15 cellular contexts compared by ENCODE assay signal in the genomic region with DNA sequence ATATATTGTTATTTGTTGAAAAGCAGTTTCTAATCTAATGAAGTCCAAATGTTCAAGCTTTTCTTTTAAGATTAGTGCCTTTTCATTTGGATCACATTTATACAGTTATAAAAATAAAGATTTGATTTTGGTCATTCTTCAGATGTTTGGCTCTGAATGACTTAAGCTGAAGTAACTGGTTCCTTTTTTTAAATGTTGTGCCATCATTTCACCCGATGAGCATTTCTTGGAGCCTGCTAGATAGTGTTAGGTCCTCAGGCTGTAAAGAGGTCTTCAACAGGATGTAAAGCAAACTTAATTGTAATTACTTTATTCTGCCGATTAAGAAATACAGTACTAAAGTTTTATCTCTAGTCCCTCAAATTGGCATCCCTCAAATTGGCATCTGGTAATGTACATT.
A peak's percentile ranks its signal among the peaks of the same experiment; 100 is the strongest.
DNase-seq lines count a peak whose midpoint lies in the region; ATAC-seq lines count a peak whose summit lies in the region.
"Had no signal": no experiment of that assay in that cellular context is flagged by ENCODE, and none has a peak within 500 bp of the region (broad histone marks: within the 10 kb centered on the region; RNA-seq: fewer than 3 reads in every experiment).

No MANE protein-coding gene starts in this region.

- H3K4me1 Mint-ChIP-seq in dendritic cell treated with granulocyte-macrophage colony-stimulating factor and Interleukin-4, amounts not matched to agents 40 ng/mL and 50 ng/mL, for 4 days (ENCODE audit: low read depth) = peaks cover 16% of the 10 kb centered on the region

- H3K4me3 Mint-ChIP-seq in dendritic cell treated with granulocyte-macrophage colony-stimulating factor and Interleukin-4, amounts not matched to agents 40 ng/mL and 50 ng/mL, for 4 days = no peak overlapping the region
- H3K4me3 Mint-ChIP-seq: CD8-positive, alpha-beta T cell had no signal

- no peaks in the 10 kb centered on the region for H3K36me3 Mint-ChIP-seq in dendritic cell treated with granulocyte-macrophage colony-stimulating factor and Interleukin-4, amounts not matched to agents 40 ng/mL and 50 ng/mL, for 4 days (ENCODE audit: low read depth)
- H3K36me3 Mint-ChIP-seq: CD8-positive, alpha-beta T cell had no signal

- peak; percentile 4 to 54 for DNase-seq in NOMO-1 (lab: John Stamatoyannopoulos, UW; ENCODE audit: unreplicated experiment in 2 of 2)
- no peak for DNase-seq in NOMO-1 treated with dmso at 0.1 percent for 144 hours (lab: John Stamatoyannopoulos, UW; ENCODE audit: unreplicated experiment)
- DNase-seq in MV-4-11 (lab: John Stamatoyannopoulos, UW) = peak; percentile 31
- DNase-seq in OCI-M1 (lab: John Stamatoyannopoulos, UW) = peak; percentile 10
- no peak for DNase-seq in stimulated activated CD8-positive, alpha-beta memory T cell treated with anti-CD3 and anti-CD28 coated beads, Interleukin-4, amount 100 ng/mL, for 48 hours
- no peak for DNase-seq in dedifferentiated amniotic fluid mesenchymal stem cell (ENCODE audit: extremely low spot score)
- DNase-seq: 8988T; ACHN; CD8-positive, alpha-beta T cell; COR-L47; DMS153; DMS79 treated with DMSO at 0.1 percent for 48 hours; EL had no signal

- peak overlapping the region; percentile 60 for H3K27ac Mint-ChIP-seq in dendritic cell treated with granulocyte-macrophage colony-stimulating factor and Interleukin-4, amounts not matched to agents 40 ng/mL and 50 ng/mL, for 4 days
- H3K27ac Mint-ChIP-seq: CD8-positive, alpha-beta T cell had no signal

- peaks cover 5% of the 10 kb centered on the region for H3K27me3 Mint-ChIP-seq in dendritic cell treated with granulocyte-macrophage colony-stimulating factor and Interleukin-4, amounts not matched to agents 40 ng/mL and 50 ng/mL, for 4 days

- ATAC-seq in GM21529 (IDR thresholded peaks at IDR 0.05; ENCODE audit: unreplicated experiment) = no peak
- ATAC-seq: CD8-positive, alpha-beta T cell had no signal

- no peaks in the 10 kb centered on the region for H3K9me3 Mint-ChIP-seq in dendritic cell treated with granulocyte-macrophage colony-stimulating factor and Interleukin-4, amounts not matched to agents 40 ng/mL and 50 ng/mL, for 4 days
- H3K9me3 Mint-ChIP-seq: CD8-positive, alpha-beta T cell had no signal

- intact Hi-C loops in dendritic cell treated with granulocyte-macrophage colony-stimulating factor and Interleukin-4, amounts not matched to agents 40 ng/mL and 50 ng/mL, for 4 days (cut with micrococcal nuclease) = loop anchor here (5.0 kb wide), 1 partner anchor 47 kb away; no protein-coding TSS in a partner anchor

Comparison
In these comparisons a context has a peak if more than half of its experiments do, and no peak if none do; other contexts are left out.
1. DNase-seq: peak in NOMO-1 (2 of 2), MV-4-11 (single experiment) and OCI-M1 (single experiment); none in NOMO-1 treated with dmso at 0.1 percent for 144 hours (single experiment), stimulated activated CD8-positive, alpha-beta memory T cell treated with anti-CD3 and anti-CD28 coated beads, Interleukin-4, amount 100 ng/mL, for 48 hours (single experiment) and dedifferentiated amniotic fluid mesenchymal stem cell (single experiment).